Comparison of ENCODE assay signal across 7 cellular contexts in the genomic region with DNA sequence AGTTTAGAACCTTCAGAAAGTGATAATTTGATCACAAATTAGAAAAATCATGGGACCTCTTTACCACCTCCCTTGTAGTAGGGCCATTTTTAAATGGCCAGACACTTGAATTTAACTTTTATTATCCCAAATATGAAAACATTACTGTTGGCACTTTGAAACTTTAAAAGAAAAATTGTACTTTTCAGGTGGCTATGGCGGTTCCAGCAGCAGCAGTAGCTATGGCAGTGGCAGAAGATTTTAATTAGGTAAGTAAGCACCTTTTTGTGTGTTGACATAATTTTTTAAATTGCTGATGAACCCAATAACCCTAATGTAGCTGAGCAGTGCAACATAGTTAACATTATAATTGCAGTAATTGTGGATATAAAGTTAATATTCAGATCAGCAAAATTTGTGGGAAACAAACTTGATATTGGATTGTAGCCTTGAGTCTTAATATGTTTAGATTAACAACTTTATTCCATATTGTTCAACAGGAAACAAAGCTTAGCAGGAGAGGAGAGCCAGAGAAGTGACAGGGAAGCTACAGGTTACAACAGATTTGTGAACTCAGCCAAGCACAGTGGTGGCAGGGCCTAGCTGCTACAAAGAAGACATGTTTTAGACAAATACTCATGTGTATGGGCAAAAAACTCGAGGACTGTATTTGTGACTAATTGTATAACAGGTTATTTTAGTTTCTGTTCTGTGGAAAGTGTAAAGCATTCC. TPM values are rescaled to one million over a fixed set of nuclear protein-coding genes. Genes with fewer than 3 reads are reported as not detected.
DNase-seq lines count a peak whose midpoint lies in the region; TF ChIP-seq lines count a peak whose summit lies in the region.
"Not testable (repeated sequence)": the region's sequence is repeated elsewhere in the genome, so short reads cannot be mapped to it uniquely, and the experiment has no call there.

No MANE protein-coding gene starts in this region.

- POLR2A ChIA-PET in MCF 10A (lab: Yijun Ruan, JAX), result interaction anchor here (0.5 to 3.2 kb wide), 14 partner anchors 9 to 1683 kb away, joined by 3 to 19 read pairs (median 4); a partner anchor contains a TSS

- not testable (repeated sequence) for H3K9me3 Mint-ChIP-seq in MCF 10A (ENCODE audit: unreplicated experiment)

- peaks cover 38% of the 10 kb centered on the region for H3K4me1 Mint-ChIP-seq in MCF 10A (ENCODE audit: insufficient read depth, unreplicated experiment)

- H3K4me1 ChIP-seq in mesodermal cell (ENCODE audit: control insufficient read depth, insufficient read depth, low read length, poor library complexity, severe bottlenecking), result not testable (repeated sequence)
- peaks cover 33% of the 10 kb centered on the region for H3K4me1 ChIP-seq in rectal smooth muscle tissue (ENCODE audit: control insufficient read depth, insufficient read depth, low read length)

- H3K27me3 ChIP-seq in GM06990 (replicated peaks; ENCODE audit: control insufficient read depth, insufficient read depth, low read length); MG63; WERI-Rb-1 (ENCODE audit: insufficient read depth, low read depth, severe bottlenecking); rectal smooth muscle tissue (ENCODE audit: control insufficient read depth, insufficient read depth, low read length): not testable (repeated sequence)

- TF ChIP-seq CTCF in GM06990 (IDR thresholded peaks at IDR 0.05; ENCODE audit: insufficient read depth, low read length, poor library complexity, severe bottlenecking); WERI-Rb-1 (IDR thresholded peaks at IDR 0.05; ENCODE audit: low read depth, low read length); MCF 10A (IDR thresholded peaks at IDR 0.05; ENCODE audit: unreplicated experiment); fibroblast of pulmonary artery (IDR thresholded peaks at IDR 0.05; ENCODE audit: low read length, missing control alignments): not testable (repeated sequence)

- intact Hi-C loops in MCF 10A (cut with micrococcal nuclease), result not testable (repeated sequence)

- not testable (repeated sequence) for H3K4me3 Mint-ChIP-seq in MCF 10A (ENCODE audit: unreplicated experiment)

- TSS peak; percentile 8 for BruUV-seq in MCF 10A (replicated peaks; lab: Mats Ljungman, UMichigan)

- peak overlapping the region; percentile 78 for H3K27ac Mint-ChIP-seq in MCF 10A (ENCODE audit: low read depth, unreplicated experiment)

- 100% methylated on average over 1 of the region's 2 CpGs; no CpG with 5 or more reads in 1 of the 2 experiments for WGBS in mesodermal cell (ENCODE audit: insufficient coverage in 2 of 2), 2 experiments

- CTCF ChIA-PET in MCF 10A (lab: Yijun Ruan, JAX), result interaction anchor here (0.9 to 2.8 kb wide), 6 partner anchors 9 to 96 kb away, joined by 3 to 21 read pairs (median 4); a partner anchor contains a TSS

- not testable (repeated sequence) for H3K27me3 Mint-ChIP-seq in MCF 10A (ENCODE audit: insufficient read depth, unreplicated experiment)

- H3K27ac ChIP-seq in WERI-Rb-1; rectal smooth muscle tissue (ENCODE audit: low read depth, low read length): not testable (repeated sequence)
- H3K27ac ChIP-seq in mesodermal cell (ENCODE audit: low read depth, low read length, severe bottlenecking), result peak overlapping the region; percentile 43

- H3K36me3 ChIP-seq in GM06990 (ENCODE audit: control insufficient read depth, insufficient read depth, low read length) (peaks cover 26% of the 10 kb centered on the region), MG63 (peaks cover 80% of the 10 kb centered on the region), WERI-Rb-1 (peaks cover 78% of the 10 kb centered on the region), mesodermal cell (ENCODE audit: control insufficient read depth, insufficient read depth, low read length) (peaks cover 70% of the 10 kb centered on the region), rectal smooth muscle tissue (ENCODE audit: control insufficient read depth, insufficient read depth, low read length) (peaks cover 32% of the 10 kb centered on the region)

- not testable (repeated sequence) for DNase-seq in GM06990 (ENCODE audit: extremely low read depth, insufficient read length); MG63; WERI-Rb-1; MCF 10A (ENCODE audit: unreplicated experiment); fibroblast of pulmonary artery (ENCODE audit: low read depth)

- not testable (repeated sequence) for H3K36me3 Mint-ChIP-seq in MCF 10A (ENCODE audit: insufficient read depth, unreplicated experiment)

- H3K9ac ChIP-seq in rectal smooth muscle tissue (ENCODE audit: low read length), result not testable (repeated sequence)

- H3K4me3 ChIP-seq in GM06990 (replicated peaks; ENCODE audit: low read depth, low read length) (peak overlapping the region; percentile 91), MG63 (peak overlapping the region; percentile 71), WERI-Rb-1 (ENCODE audit: low read depth, low read length) (peak overlapping the region; percentile 89; the same call in 1 of the 2 replicates), fibroblast of pulmonary artery (replicated peaks; ENCODE audit: low read depth, low read length) (peak overlapping the region; percentile 85), mesodermal cell (ENCODE audit: extremely low read depth, insufficient read depth, low read length, poor library complexity, severe bottlenecking) (peak overlapping the region; percentile 74), rectal smooth muscle tissue (ENCODE audit: low read length) (peak overlapping the region; percentile 19)

- H3K9me3 ChIP-seq in MG63; WERI-Rb-1 (ENCODE audit: severe bottlenecking); mesodermal cell (ENCODE audit: control insufficient read depth, low read length): not testable (repeated sequence)

RNA-seq across cellular contexts. Expression of a gene that starts 3.7 kb away (rescaled TPM):
- total RNA-seq in MG63 (2014; rRNA removed; shearing (Covaris generic); ENCODE audit: low replicate concordance), result 84.7 and 146 TPM in 2 replicates
- total RNA-seq in MCF 10A (2022), result 1,158 and 1,435 TPM in 2 replicates
- polyA plus RNA-seq in mesodermal cell (2013, experiment 1 of 2), result 1,805 TPM
- polyA plus RNA-seq in mesodermal cell (2013, experiment 2 of 2), result 1,831 TPM

RNA-seq across cellular contexts. Expression of a gene that starts 4.3 kb away (rescaled TPM):
- 20.5 and 26.6 TPM in 2 replicates for total RNA-seq in MG63 (2014; rRNA removed; shearing (Covaris generic); ENCODE audit: low replicate concordance)
- 109 and 112 TPM in 2 replicates for total RNA-seq in MCF 10A (2022)
- 70.9 TPM for polyA plus RNA-seq in mesodermal cell (2013, experiment 1 of 2)
- 64.6 TPM for polyA plus RNA-seq in mesodermal cell (2013, experiment 2 of 2)

RNA-seq across cellular contexts. Expression of a gene that starts 16.6 kb away (rescaled TPM):
- 0.13 TPM in 1 of 2 replicates, not detected in the other for total RNA-seq in MG63 (2014; rRNA removed; shearing (Covaris generic); ENCODE audit: low replicate concordance)
- total RNA-seq in MCF 10A (2022), result 0.40 and 0.64 TPM in 2 replicates
- 1.5 TPM for polyA plus RNA-seq in mesodermal cell (2013, experiment 1 of 2)
- 1.7 TPM for polyA plus RNA-seq in mesodermal cell (2013, experiment 2 of 2)

RNA-seq across cellular contexts. Expression of a gene that starts 40.7 kb away (rescaled TPM):
- 243 and 381 TPM in 2 replicates for total RNA-seq in MG63 (2014; rRNA removed; shearing (Covaris generic); ENCODE audit: low replicate concordance)
- total RNA-seq in MCF 10A (2022), result 207 and 299 TPM in 2 replicates
- 140 TPM for polyA plus RNA-seq in mesodermal cell (2013, experiment 1 of 2)
- 140 TPM for polyA plus RNA-seq in mesodermal cell (2013, experiment 2 of 2)

Comparison
In these comparisons a context has a peak if more than half of its experiments do, and no peak if none do; other contexts are left out.
1. H3K4me3 ChIP-seq: peak in every context shown above with its lines; median percentile 91 in GM06990; 89 in WERI-Rb-1; 85 in fibroblast of pulmonary artery; 74 in mesodermal cell; 71 in MG63; 19 in rectal smooth muscle tissue.